ENCODE assay signal across 2 cellular contexts in the genomic region with DNA sequence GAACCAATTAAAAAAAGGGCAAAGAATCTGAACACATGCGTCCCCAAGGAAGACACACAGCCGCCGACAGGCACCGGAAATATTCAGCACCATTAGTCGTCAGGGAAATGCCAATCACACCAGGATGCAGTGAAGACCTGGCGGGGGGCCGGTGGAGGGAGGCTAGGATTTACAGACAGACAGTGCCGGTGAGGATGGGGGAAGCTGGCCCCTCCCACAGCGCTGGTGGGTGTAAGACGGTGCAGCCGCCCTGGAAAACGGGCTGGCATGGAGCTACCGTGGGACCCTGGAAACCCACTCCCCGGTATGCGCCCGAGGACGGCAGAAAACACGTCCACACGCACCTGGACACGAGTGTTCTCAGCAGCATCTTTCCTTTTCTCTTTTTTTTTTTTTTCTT.
TF ChIP-seq lines count a peak whose summit lies in the region.

No MANE protein-coding gene starts in this region.

TF ChIP-seq in HepG2, 621 proteins besides CTCF, POLR2A, EP300 and RAD21:
- TF ChIP-seq EZH2 (conservative IDR thresholded peaks at IDR 0.05; ENCODE audit: low read depth, low read length): no peak
- TF ChIP-seq TRIM24 (CRISPR knock-in tag; IDR thresholded peaks at IDR 0.05): no peak
- TF ChIP-seq KLF16 (CRISPR knock-in tag; IDR thresholded peaks at IDR 0.05): no peak
- TF ChIP-seq KAT8 (CRISPR knock-in tag; IDR thresholded peaks at IDR 0.05): no peak
- TF ChIP-seq ZNF329 (CRISPR knock-in tag; IDR thresholded peaks at IDR 0.05; ENCODE audit: low read depth): no peak
- no peak for TF ChIP-seq WIZ (CRISPR knock-in tag; IDR thresholded peaks at IDR 0.05)
- TF ChIP-seq ZNF816 (CRISPR knock-in tag; IDR thresholded peaks at IDR 0.05; ENCODE audit: borderline replicate concordance): no peak
- TF ChIP-seq MAZ (IDR thresholded peaks at IDR 0.05; ENCODE audit: borderline replicate concordance, low read depth, low read length): no peak
- TF ChIP-seq MAZ (CRISPR knock-in tag; IDR thresholded peaks at IDR 0.05; ENCODE audit: low read depth): no peak
- TF ChIP-seq MTA1 (CRISPR knock-in tag; IDR thresholded peaks at IDR 0.05; ENCODE audit: borderline replicate concordance): no peak
- no peak for TF ChIP-seq NKX3-1 (CRISPR knock-in tag; IDR thresholded peaks at IDR 0.05)
- TF ChIP-seq ZNF83 (CRISPR knock-in tag; IDR thresholded peaks at IDR 0.05; ENCODE audit: borderline replicate concordance): no peak
- TF ChIP-seq NRL (CRISPR knock-in tag; IDR thresholded peaks at IDR 0.05; ENCODE audit: borderline replicate concordance): no peak
- TF ChIP-seq CENPT (CRISPR knock-in tag; IDR thresholded peaks at IDR 0.05; ENCODE audit: low read depth): no peak
- TF ChIP-seq ZNF180 (CRISPR knock-in tag; IDR thresholded peaks at IDR 0.05; ENCODE audit: borderline replicate concordance, low read depth): no peak
- TF ChIP-seq JARID2 (CRISPR knock-in tag; IDR thresholded peaks at IDR 0.05; ENCODE audit: insufficient replicate concordance): no peak

TF ChIP-seq in neural cell, 6 proteins besides CTCF, POLR2A, EP300 and RAD21:
- TF ChIP-seq POLR2AphosphoS5 (IDR thresholded peaks at IDR 0.05) (no peak), SMC3 (conservative IDR thresholded peaks at IDR 0.05; ENCODE audit: poor library complexity) (no peak), EZH2 (IDR thresholded peaks at IDR 0.05; ENCODE audit: borderline replicate concordance, insufficient read depth, low read length, poor library complexity, severe bottlenecking) (no peak)
